18 cellular contexts compared by ENCODE assay signal in the genomic region with DNA sequence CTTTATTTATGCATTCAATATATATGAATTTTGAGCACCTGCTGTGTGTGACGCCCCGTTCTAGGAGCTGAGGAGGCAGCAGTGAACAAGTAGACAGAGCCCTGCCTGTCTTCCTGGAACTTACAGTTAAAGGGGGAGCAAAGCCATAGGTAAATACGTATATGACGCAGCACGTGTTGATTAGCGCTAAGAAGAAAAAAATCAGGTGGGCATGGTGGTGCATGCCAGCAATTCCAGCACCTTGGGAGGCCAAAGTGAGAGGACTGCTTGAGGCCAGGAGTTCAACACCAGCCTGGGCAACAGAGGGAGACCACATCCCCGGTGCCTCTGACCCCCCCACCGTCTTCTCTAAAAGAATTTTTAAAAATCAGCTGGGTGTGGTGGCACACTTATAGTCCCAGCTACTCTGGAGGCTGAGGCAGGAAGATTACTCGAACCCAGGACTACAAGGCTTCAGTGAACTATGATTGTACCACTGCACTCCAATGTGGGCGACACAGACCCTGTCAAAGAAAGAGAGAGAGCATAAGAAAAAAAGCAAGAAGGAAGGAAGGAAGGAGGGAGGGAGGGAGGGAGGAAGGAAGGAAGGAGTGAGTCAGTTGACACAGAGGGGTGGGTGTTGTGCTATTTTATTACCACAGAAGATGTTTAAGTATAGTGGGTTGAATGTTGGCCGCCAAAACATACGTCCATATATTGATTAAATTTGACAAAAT. TPM values are rescaled to one million over a fixed set of nuclear protein-coding genes. Genes with fewer than 3 reads are reported as not detected.
DNase-seq lines count a peak whose midpoint lies in the region; ATAC-seq and TF ChIP-seq lines count a peak whose summit lies in the region.
"Had no signal": no experiment of that assay in that cellular context is flagged by ENCODE, and none has a peak within 500 bp of the region (broad histone marks: within the 10 kb centered on the region; RNA-seq: fewer than 3 reads in every experiment).

No MANE protein-coding gene starts in this region.

- H3K9me3 ChIP-seq in HEK293 (ENCODE audit: control insufficient read depth, insufficient read depth, low read depth, low read length), result no peaks in the 10 kb centered on the region
- no peaks in the 10 kb centered on the region for H3K9me3 ChIP-seq in neutrophil
- H3K9me3 ChIP-seq: A549, transverse colon had no signal

- H3K27me3 Mint-ChIP-seq in activated CD4-positive, alpha-beta T cell treated with anti-CD3 and anti-CD28 coated beads for 36 hours, result no peaks in the 10 kb centered on the region
- H3K27me3 Mint-ChIP-seq in activated T-helper 17 cell treated with anti-CD3 and anti-CD28 coated beads, Interleukin-2, amount 50 U/mL, for 72 hours, result no peaks in the 10 kb centered on the region

- no peaks in the 10 kb centered on the region for H3K4me1 ChIP-seq in HEK293 (ENCODE audit: control insufficient read depth, insufficient read depth, low read length)
- H3K4me1 ChIP-seq in neutrophil (ENCODE audit: control insufficient read depth in 1 of 2, insufficient read depth in 1 of 2, low read depth in 1 of 2, low read length in 1 of 2), result peaks cover 19 to 26% of the 10 kb centered on the region in 2 experiments

- H3K36me3 ChIP-seq in HEK293 (ENCODE audit: control insufficient read depth in 2 of 2, insufficient read depth in 1 of 2, low read length in 2 of 2), result no peaks in the 10 kb centered on the region
- H3K36me3 ChIP-seq in neutrophil, result no peaks in the 10 kb centered on the region
- H3K36me3 ChIP-seq: transverse colon had no signal

- intact Hi-C loops in activated CD4-positive, alpha-beta T cell treated with anti-CD3 and anti-CD28 coated beads for 36 hours (cut with DNase I, micrococcal nuclease), result no loop called here

- H3K4me3 ChIP-seq in HEK293 (ENCODE audit: low read depth, low read length), result no peak overlapping the region
- peak overlapping the region in 1 of 2 experiments; percentile 38 for H3K4me3 ChIP-seq in neutrophil (ENCODE audit: low read depth in 1 of 2, low read length in 1 of 2)
- H3K4me3 ChIP-seq: A549, transverse colon had no signal

- peaks cover 34% of the 10 kb centered on the region for H3K4me1 Mint-ChIP-seq in activated CD4-positive, alpha-beta T cell treated with anti-CD3 and anti-CD28 coated beads for 36 hours
- H3K4me1 Mint-ChIP-seq in activated T-helper 17 cell treated with anti-CD3 and anti-CD28 coated beads, Interleukin-2, amount 50 U/mL, for 72 hours, result peaks cover 13% of the 10 kb centered on the region

- H3K27ac ChIP-seq in HEK293 (ENCODE audit: extremely low read depth, low read depth, low read length), result no peak overlapping the region
- peak overlapping the region; percentile 67 for H3K27ac ChIP-seq in neutrophil
- H3K27ac ChIP-seq: A549, transverse colon had no signal

- POLR2A ChIA-PET in activated CD4-positive, alpha-beta T cell treated with anti-CD3 and anti-CD28 coated beads for 36 hours (lab: Charles Lee), result no interaction called here
- POLR2A ChIA-PET in HEK293 (lab: Yijun Ruan, JAX), result no interaction called here

- peak overlapping the region; percentile 75 for H3K27ac Mint-ChIP-seq in activated CD4-positive, alpha-beta T cell treated with anti-CD3 and anti-CD28 coated beads for 36 hours
- peak overlapping the region; percentile 76 for H3K27ac Mint-ChIP-seq in activated T-helper 17 cell treated with anti-CD3 and anti-CD28 coated beads, Interleukin-2, amount 50 U/mL, for 72 hours

- DNase-seq in activated CD4-positive, alpha-beta T cell treated with anti-CD3 and anti-CD28 coated beads for 36 hours, result no peak
- no peak for DNase-seq in activated CD4-positive, alpha-beta T cell treated with anti-CD3 and anti-CD28 coated beads for 48 hours
- no peak for DNase-seq in GM10266 (ENCODE audit: extremely low spot score)
- DNase-seq in NCI-H69 (lab: John Stamatoyannopoulos, UW), result no peak
- no peak for DNase-seq in NCI-H2081 treated with DMSO at 0.1 percent for 48 hours (lab: John Stamatoyannopoulos, UW)
- DNase-seq: COR-L47, EL, foreskin melanocyte, NCI-H146, NCI-H446, SHP77 had no signal

- H3K4me3 Mint-ChIP-seq in activated CD4-positive, alpha-beta T cell treated with anti-CD3 and anti-CD28 coated beads for 36 hours, result no peak overlapping the region
- peak overlapping the region; percentile 39 for H3K4me3 Mint-ChIP-seq in activated T-helper 17 cell treated with anti-CD3 and anti-CD28 coated beads, Interleukin-2, amount 50 U/mL, for 72 hours

- no peak for ATAC-seq in activated CD4-positive, alpha-beta T cell treated with anti-CD3 and anti-CD28 coated beads for 36 hours
- no peak for ATAC-seq in activated T-helper 17 cell treated with anti-CD3 and anti-CD28 coated beads, Interleukin-2, amount 50 U/mL, for 72 hours (replicated peaks)
- ATAC-seq: A549; activated CD4-positive, CD25-positive, alpha-beta regulatory T cell treated with anti-CD3 and anti-CD28 coated beads, Interleukin-2, amount 50 U/mL, for 24 hours; left lobe of liver had no signal

- no peak for TF ChIP-seq CTCF in HEK293 (tag by site-specific recombination; IDR thresholded peaks at IDR 0.05)
- no peak for TF ChIP-seq CTCF in neutrophil (IDR thresholded peaks at IDR 0.05)
- TF ChIP-seq CTCF in GM10266 (IDR thresholded peaks at IDR 0.05; ENCODE audit: control insufficient read depth, insufficient read depth, low read depth, missing control alignments), result no peak

- H3K9me3 Mint-ChIP-seq in activated CD4-positive, alpha-beta T cell treated with anti-CD3 and anti-CD28 coated beads for 36 hours (ENCODE audit: low read depth), result no peaks in the 10 kb centered on the region
- H3K9me3 Mint-ChIP-seq in activated T-helper 17 cell treated with anti-CD3 and anti-CD28 coated beads, Interleukin-2, amount 50 U/mL, for 72 hours, result no peaks in the 10 kb centered on the region

- peaks cover 7% of the 10 kb centered on the region for H3K27me3 ChIP-seq in neutrophil
- H3K27me3 ChIP-seq: transverse colon had no signal

- no peaks in the 10 kb centered on the region for H3K36me3 Mint-ChIP-seq in activated CD4-positive, alpha-beta T cell treated with anti-CD3 and anti-CD28 coated beads for 36 hours (ENCODE audit: low read depth)
- no peaks in the 10 kb centered on the region for H3K36me3 Mint-ChIP-seq in activated T-helper 17 cell treated with anti-CD3 and anti-CD28 coated beads, Interleukin-2, amount 50 U/mL, for 72 hours (ENCODE audit: low read depth)

- CTCF ChIA-PET in activated CD4-positive, alpha-beta T cell treated with anti-CD3 and anti-CD28 coated beads for 36 hours (lab: Charles Lee), result interaction anchor here (1.4 kb wide), 1 partner anchor 96 kb away, joined by 11 read pairs; no protein-coding TSS in a partner anchor
- CTCF ChIA-PET in HEK293 (lab: Yijun Ruan, JAX), result interaction anchor here (0.6 to 1.4 kb wide), 2 partner anchors 97 to 264 kb away, joined by 4 read pairs; no protein-coding TSS in a partner anchor

TF ChIP-seq in HEK293, 187 proteins besides CTCF, POLR2A, EP300 and RAD21:
- TF ChIP-seq SALL2 (tag by site-specific recombination; IDR thresholded peaks at IDR 0.05; ENCODE audit: borderline replicate concordance) (no peak), ZNF366 (tag by site-specific recombination; conservative IDR thresholded peaks at IDR 0.05) (0 out of 2 replicates have a peak, but pooled peaks have one; percentile 48), ZNF596 (tag by site-specific recombination; IDR thresholded peaks at IDR 0.05) (no peak), EGR2 (tag by site-specific recombination; IDR thresholded peaks at IDR 0.05; ENCODE audit: low read depth) (0 out of 2 replicates have a peak, but pooled peaks have one; percentile 10), ZNF10 (tag by site-specific recombination; IDR thresholded peaks at IDR 0.05) (no peak)
TF ChIP-seq in HEK293: peak in this region for 2.

RNA-seq across cellular contexts. Expression of gene KIAA0232, which starts 5.4 kb away (rescaled TPM):
- total RNA-seq in activated CD4-positive, alpha-beta T cell treated with anti-CD3 and anti-CD28 coated beads for 36 hours, result 10 to 100 TPM in 1 of 2 experiments, 1 to 10 TPM in 1; 9.4 to 13.1 TPM
- 10 to 100 TPM in 1 of 2 donors, 1 to 10 TPM in 1; 9.4 to 10.5 TPM for total RNA-seq in activated T-helper 17 cell treated with anti-CD3 and anti-CD28 coated beads, Interleukin-2, amount 50 U/mL, for 72 hours
